Comparison of ENCODE assay signal across 26 cellular contexts in the genomic region with DNA sequence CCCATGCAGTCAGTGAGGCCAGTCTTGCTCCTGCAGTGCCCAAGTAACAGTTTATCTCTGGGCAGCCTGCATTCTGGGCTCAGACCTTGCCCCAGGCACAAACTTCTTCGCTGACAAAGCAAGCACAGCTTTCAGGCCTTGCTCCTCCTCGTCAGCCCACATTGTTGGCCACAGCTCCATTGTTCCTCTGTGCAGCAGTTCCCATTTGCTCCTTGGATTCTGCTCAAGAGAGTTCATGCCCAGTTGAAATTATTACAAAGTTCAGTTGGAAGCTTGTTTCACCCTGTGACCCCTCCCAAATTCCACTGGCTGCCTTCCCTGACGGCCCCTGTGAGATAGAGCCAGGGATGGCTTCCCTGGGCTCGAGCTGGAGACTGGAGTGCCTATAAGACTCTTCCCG.
DNase-seq lines count a peak whose midpoint lies in the region; ATAC-seq and TF ChIP-seq lines count a peak whose summit lies in the region.
"Had no signal": no experiment of that assay in that cellular context is flagged by ENCODE, and none has a peak within 500 bp of the region (broad histone marks: within the 10 kb centered on the region; RNA-seq: fewer than 3 reads in every experiment).

No MANE protein-coding gene starts in this region.

- no peak overlapping the region for H3K4me2 ChIP-seq in trophoblast cell (ENCODE audit: low read length)
- H3K4me2 ChIP-seq: PC-9 had no signal

- H2BK120ac ChIP-seq in trophoblast cell (ENCODE audit: insufficient read depth, low read length, poor library complexity) = no peak overlapping the region

- H3K9ac ChIP-seq in trophoblast cell (ENCODE audit: low read length) = no peak overlapping the region

- H3K14ac ChIP-seq in trophoblast cell (ENCODE audit: low read length) = no peak overlapping the region

- H3K9me3 ChIP-seq in left ventricle myocardium inferior (replicated peaks) (peaks cover 14% of the 10 kb centered on the region), trophoblast cell (ENCODE audit: insufficient read depth, low read depth, low read length) (peaks cover 4% of the 10 kb centered on the region), spleen (peaks cover 0 to 21% (median 6%) of the 10 kb centered on the region in 8 donors)

- ATAC-seq in left ventricle myocardium superior = peak; percentile 24
- no peak for ATAC-seq in stimulated activated naive CD8-positive, alpha-beta T cell treated with anti-CD3 and anti-CD28 coated beads, Interleukin-15, Interleukin-2, amounts not matched to agents 100 U/mL and 50 U/mL, for 24 hours

- H3K4me3 ChIP-seq in left ventricle myocardium inferior = no peak overlapping the region
- H3K4me3 ChIP-seq in fibroblast of the aortic adventitia (ENCODE audit: low read depth, low read length) = no peak overlapping the region
- no peak overlapping the region for H3K4me3 ChIP-seq in trophoblast cell (ENCODE audit: low read depth, low read length)
- H3K4me3 ChIP-seq in spleen = no peak overlapping the region
- H3K4me3 ChIP-seq: PC-9, SK-N-MC had no signal

- no peak overlapping the region for H2AK5ac ChIP-seq in trophoblast cell (ENCODE audit: low read length)

- H3K79me1 ChIP-seq in trophoblast cell (ENCODE audit: low read length) = no peaks in the 10 kb centered on the region

- H3K79me2 ChIP-seq in trophoblast cell (ENCODE audit: control insufficient read depth, insufficient read depth, low read length, poor library complexity) = no peaks in the 10 kb centered on the region

- H4K91ac ChIP-seq in trophoblast cell (ENCODE audit: low read depth, low read length) = no peak overlapping the region

- H3K27me3 ChIP-seq in left ventricle myocardium inferior (ENCODE audit: low read depth) (no peaks in the 10 kb centered on the region), trophoblast cell (ENCODE audit: insufficient read depth, low read length) (no peaks in the 10 kb centered on the region), spleen (replicated peaks in 1 of 7) (no peaks in the 10 kb centered on the region)

- H2BK12ac ChIP-seq in trophoblast cell (ENCODE audit: low read length) = no peak overlapping the region

- intact Hi-C loops in left ventricle myocardium superior (cut with micrococcal nuclease) = no loop called here
- intact Hi-C loops in left ventricle myocardium inferior (cut with micrococcal nuclease) = no loop called here
- intact Hi-C loops in spleen (cut with DNase I; ENCODE audit: low total_unique reads) = no loop called here

- TF ChIP-seq POLR2A in spleen (IDR thresholded peaks at IDR 0.05) = no peak

- H3K18ac ChIP-seq in trophoblast cell (ENCODE audit: low read length) = no peak overlapping the region

- H3K4ac ChIP-seq in trophoblast cell (ENCODE audit: low read depth, low read length) = no peak overlapping the region

- no peak overlapping the region for H3K23ac ChIP-seq in trophoblast cell (ENCODE audit: low read length)

- DNase-seq in left ventricle myocardium superior (peak; percentile 32), left ventricle myocardium inferior (no peak), fibroblast of the aortic adventitia (ENCODE audit: low read depth) (peak; percentile 42), trophoblast cell (peak; percentile 78 to 87), GM13976 (ENCODE audit: low spot score) (no peak), spleen (no peak)
- DNase-seq in stimulated activated naive CD8-positive, alpha-beta T cell treated with anti-CD3 and anti-CD28 coated beads, Interleukin-15, Interleukin-2, amounts not matched to agents 100 U/mL and 50 U/mL, for 24 hours = no peak
- no peak for DNase-seq in activated naive CD4-positive, alpha-beta T cell (lab: John Stamatoyannopoulos, UW)
- DNase-seq: 8988T; ACHN; BE2C; CD8-positive, alpha-beta memory T cell; DMS 273 treated with DMSO at 0.1 percent for 48 hours; DMS79; GOT3; HCEC 1CT; KBM-7; MM.1S; NCI-H2029; NCI-H446; NCI-H82; NK-92 treated with Interleukin-12 subunit alpha and Interleukin-12 subunit beta, amount 100 ng/mL, for 24 hours; PC-9; RPMI8226; SIG-M5 had no signal

- H2BK5ac ChIP-seq in trophoblast cell (ENCODE audit: low read depth, low read length, poor library complexity) = no peak overlapping the region

- H3K36me3 ChIP-seq in left ventricle myocardium inferior (no peaks in the 10 kb centered on the region), trophoblast cell (ENCODE audit: control insufficient read depth in 1 of 2, insufficient read depth in 2 of 2, low read length in 2 of 2) (no peaks in the 10 kb centered on the region), spleen (no peaks in the 10 kb centered on the region)
- H3K36me3 ChIP-seq: BE2C had no signal

- no peak for TF ChIP-seq CTCF in left ventricle myocardium inferior (IDR thresholded peaks at IDR 0.05; ENCODE audit: borderline replicate concordance)
- no peak for TF ChIP-seq CTCF in fibroblast of the aortic adventitia (IDR thresholded peaks at IDR 0.05; ENCODE audit: insufficient read depth, low read length)
- TF ChIP-seq CTCF in GM13976 (IDR thresholded peaks at IDR 0.05; ENCODE audit: borderline replicate concordance, control extremely low read depth, extremely low read depth, insufficient read depth, missing control alignments) = no peak
- TF ChIP-seq CTCF in spleen (IDR thresholded peaks at IDR 0.05 in 8 of 11, conservative IDR thresholded peaks at IDR 0.05 in 3 of 11) = no peak

- H3K27ac ChIP-seq in left ventricle myocardium inferior (replicated peaks) (no peak overlapping the region), trophoblast cell (ENCODE audit: low read depth, low read length) (no peak overlapping the region), spleen (no peak overlapping the region)
- H3K27ac ChIP-seq: PC-9, SK-N-MC had no signal

- no CpG with 5 or more reads among the region's 5 CpGs for WGBS in trophoblast cell (ENCODE audit: extremely low coverage, insufficient coverage, insufficient read length)
- WGBS in spleen, 5 donors = 50 to 78% (median 60%) methylated on average over 5 of the region's 5 CpGs

- no peaks in the 10 kb centered on the region for H3K4me1 ChIP-seq in left ventricle myocardium inferior
- H3K4me1 ChIP-seq in trophoblast cell (ENCODE audit: control insufficient read depth in 1 of 2, insufficient read depth in 2 of 2, low read length in 2 of 2) = peaks cover 0 to 2% of the 10 kb centered on the region in 2 experiments
- H3K4me1 ChIP-seq in spleen = no peaks in the 10 kb centered on the region
- H3K4me1 ChIP-seq: BE2C had no signal

- no peak overlapping the region for H4K8ac ChIP-seq in trophoblast cell (ENCODE audit: low read depth, low read length)

- in situ Hi-C loops in GM13976 (cut with MboI; ENCODE audit: low sequenced_read_pairs, unreplicated experiment) = no loop called here

- H2AFZ ChIP-seq in trophoblast cell (ENCODE audit: insufficient read depth, low read length, poor library complexity) = no peak overlapping the region
- H2AFZ ChIP-seq: PC-9 had no signal

- H4K12ac ChIP-seq in trophoblast cell (ENCODE audit: low read depth, low read length) = no peak overlapping the region

Comparison
In these comparisons a context has a peak if more than half of its experiments do, and no peak if none do; other contexts are left out.
1. DNase-seq: peak in left ventricle myocardium superior (single experiment), fibroblast of the aortic adventitia (single experiment) and trophoblast cell (2 of 2); none in left ventricle myocardium inferior (single experiment), stimulated activated naive CD8-positive, alpha-beta T cell treated with anti-CD3 and anti-CD28 coated beads, Interleukin-15, Interleukin-2, amounts not matched to agents 100 U/mL and 50 U/mL, for 24 hours (single experiment), activated naive CD4-positive, alpha-beta T cell (0 of 4), GM13976 (single experiment) and spleen (single experiment).